1 cellular context compared by ENCODE assay signal in genomic region chr14:35386673-35387125, GRCh38.
TF ChIP-seq lines count a peak whose summit lies in the region.

No MANE protein-coding gene starts in this region.

TF ChIP-seq in K562, 482 proteins besides CTCF, POLR2A, EP300 and RAD21 (continued from another document and continues in another):
- TF ChIP-seq, protein P1, sequence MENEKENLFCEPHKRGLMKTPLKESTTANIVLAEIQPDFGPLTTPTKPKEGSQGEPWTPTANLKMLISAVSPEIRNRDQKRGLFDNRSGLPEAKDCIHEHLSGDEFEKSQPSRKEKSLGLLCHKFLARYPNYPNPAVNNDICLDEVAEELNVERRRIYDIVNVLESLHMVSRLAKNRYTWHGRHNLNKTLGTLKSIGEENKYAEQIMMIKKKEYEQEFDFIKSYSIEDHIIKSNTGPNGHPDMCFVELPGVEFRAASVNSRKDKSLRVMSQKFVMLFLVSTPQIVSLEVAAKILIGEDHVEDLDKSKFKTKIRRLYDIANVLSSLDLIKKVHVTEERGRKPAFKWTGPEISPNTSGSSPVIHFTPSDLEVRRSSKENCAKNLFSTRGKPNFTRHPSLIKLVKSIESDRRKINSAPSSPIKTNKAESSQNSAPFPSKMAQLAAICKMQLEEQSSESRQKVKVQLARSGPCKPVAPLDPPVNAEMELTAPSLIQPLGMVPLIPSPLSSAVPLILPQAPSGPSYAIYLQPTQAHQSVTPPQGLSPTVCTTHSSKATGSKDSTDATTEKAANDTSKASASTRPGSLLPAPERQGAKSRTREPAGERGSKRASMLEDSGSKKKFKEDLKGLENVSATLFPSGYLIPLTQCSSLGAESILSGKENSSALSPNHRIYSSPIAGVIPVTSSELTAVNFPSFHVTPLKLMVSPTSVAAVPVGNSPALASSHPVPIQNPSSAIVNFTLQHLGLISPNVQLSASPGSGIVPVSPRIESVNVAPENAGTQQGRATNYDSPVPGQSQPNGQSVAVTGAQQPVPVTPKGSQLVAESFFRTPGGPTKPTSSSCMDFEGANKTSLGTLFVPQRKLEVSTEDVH (IDR thresholded peaks at IDR 0.05; ENCODE audit: low read depth, partially characterized antibody) = no peak
- TF ChIP-seq FOXK2 (conservative IDR thresholded peaks at IDR 0.05 in 1 of 2, IDR thresholded peaks at IDR 0.05 in 1 of 2; ENCODE audit: low read depth in 2 of 2) (peak; percentile 42 to 75; a peak in 3 of 4 replicates), BACH1 (tag; IDR thresholded peaks at IDR 0.05) (no peak), MYC (IDR thresholded peaks at IDR 0.05; ENCODE audit: low read depth, low read length) (0 out of 2 replicates have a peak, but pooled peaks have one; percentile 20), MYC (CRISPR knock-in tag; IDR thresholded peaks at IDR 0.05; ENCODE audit: borderline replicate concordance, low read depth) (no peak), NR2F6 (CRISPR knock-in tag; IDR thresholded peaks at IDR 0.05) (no peak), ZNF143 (CRISPR knock-in tag; IDR thresholded peaks at IDR 0.05) (no peak), MCM3 (IDR thresholded peaks at IDR 0.05) (no peak), YY1 (IDR thresholded peaks at IDR 0.05; ENCODE audit: borderline replicate concordance in 1 of 3, control insufficient read depth in 1 of 3, extremely low read depth in 1 of 3, insufficient read depth in 3 of 3, insufficient read length in 1 of 3, insufficient replicate concordance in 2 of 3, low read depth in 1 of 3, low read length in 2 of 3) (peak; percentile 70 to 97 (median 84)), IRF2 (CRISPR knock-in tag; IDR thresholded peaks at IDR 0.05) (no peak), ATF6 (CRISPR knock-in tag; IDR thresholded peaks at IDR 0.05) (no peak), TEAD2 (tag; IDR thresholded peaks at IDR 0.05) (no peak), TBP (optimal IDR thresholded peaks at IDR 0.05; ENCODE audit: low read depth, low read length) (peak; percentile 63), NFE2L1 (tag; IDR thresholded peaks at IDR 0.05; ENCODE audit: borderline replicate concordance, low read depth) (no peak), MAFK (IDR thresholded peaks at IDR 0.05; ENCODE audit: low read length) (no peak), AFF4 (CRISPR knock-in tag; IDR thresholded peaks at IDR 0.05) (no peak), FUS (optimal IDR thresholded peaks at IDR 0.05; ENCODE audit: low read depth, low read length) (no peak), CHAMP1 (IDR thresholded peaks at IDR 0.05) (no peak), KLF1 (tag; IDR thresholded peaks at IDR 0.05) (no peak), ZNF384 (IDR thresholded peaks at IDR 0.05; ENCODE audit: low read depth, low read length) (no peak), U2AF2 (optimal IDR thresholded peaks at IDR 0.05; ENCODE audit: low read depth, low read length) (no peak), EP400 (IDR thresholded peaks at IDR 0.05) (0 out of 2 replicates have a peak, but pooled peaks have one; percentile 38), CXXC5 (CRISPR knock-in tag; IDR thresholded peaks at IDR 0.05) (peak; percentile 32; the same call in 1 of the 2 replicates), TEAD4 (IDR thresholded peaks at IDR 0.05; ENCODE audit: low read length) (peak; percentile 64), TEAD4 (CRISPR knock-in tag; IDR thresholded peaks at IDR 0.05; ENCODE audit: borderline replicate concordance) (no peak), MEIS2 (IDR thresholded peaks at IDR 0.05; ENCODE audit: partially characterized antibody) (peak; percentile 37), EZH2 (IDR thresholded peaks at IDR 0.05; ENCODE audit: borderline replicate concordance, low read depth, low read length) (no peak), ZNF140 (CRISPR knock-in tag; IDR thresholded peaks at IDR 0.05) (no peak), POU5F1 (IDR thresholded peaks at IDR 0.05; ENCODE audit: borderline replicate concordance, low read depth, low read length, partially characterized antibody) (no peak), KDM1A (IDR thresholded peaks at IDR 0.05) (peak; percentile 52 to 60; a peak in 3 of 4 replicates), ZNF12 (CRISPR knock-in tag; IDR thresholded peaks at IDR 0.05) (no peak)
- TF ChIP-seq, protein P2, sequence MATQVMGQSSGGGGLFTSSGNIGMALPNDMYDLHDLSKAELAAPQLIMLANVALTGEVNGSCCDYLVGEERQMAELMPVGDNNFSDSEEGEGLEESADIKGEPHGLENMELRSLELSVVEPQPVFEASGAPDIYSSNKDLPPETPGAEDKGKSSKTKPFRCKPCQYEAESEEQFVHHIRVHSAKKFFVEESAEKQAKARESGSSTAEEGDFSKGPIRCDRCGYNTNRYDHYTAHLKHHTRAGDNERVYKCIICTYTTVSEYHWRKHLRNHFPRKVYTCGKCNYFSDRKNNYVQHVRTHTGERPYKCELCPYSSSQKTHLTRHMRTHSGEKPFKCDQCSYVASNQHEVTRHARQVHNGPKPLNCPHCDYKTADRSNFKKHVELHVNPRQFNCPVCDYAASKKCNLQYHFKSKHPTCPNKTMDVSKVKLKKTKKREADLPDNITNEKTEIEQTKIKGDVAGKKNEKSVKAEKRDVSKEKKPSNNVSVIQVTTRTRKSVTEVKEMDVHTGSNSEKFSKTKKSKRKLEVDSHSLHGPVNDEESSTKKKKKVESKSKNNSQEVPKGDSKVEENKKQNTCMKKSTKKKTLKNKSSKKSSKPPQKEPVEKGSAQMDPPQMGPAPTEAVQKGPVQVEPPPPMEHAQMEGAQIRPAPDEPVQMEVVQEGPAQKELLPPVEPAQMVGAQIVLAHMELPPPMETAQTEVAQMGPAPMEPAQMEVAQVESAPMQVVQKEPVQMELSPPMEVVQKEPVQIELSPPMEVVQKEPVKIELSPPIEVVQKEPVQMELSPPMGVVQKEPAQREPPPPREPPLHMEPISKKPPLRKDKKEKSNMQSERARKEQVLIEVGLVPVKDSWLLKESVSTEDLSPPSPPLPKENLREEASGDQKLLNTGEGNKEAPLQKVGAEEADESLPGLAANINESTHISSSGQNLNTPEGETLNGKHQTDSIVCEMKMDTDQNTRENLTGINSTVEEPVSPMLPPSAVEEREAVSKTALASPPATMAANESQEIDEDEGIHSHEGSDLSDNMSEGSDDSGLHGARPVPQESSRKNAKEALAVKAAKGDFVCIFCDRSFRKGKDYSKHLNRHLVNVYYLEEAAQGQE (CRISPR knock-in tag; IDR thresholded peaks at IDR 0.05; ENCODE audit: low read depth) = no peak
- TF ChIP-seq, protein P3, sequence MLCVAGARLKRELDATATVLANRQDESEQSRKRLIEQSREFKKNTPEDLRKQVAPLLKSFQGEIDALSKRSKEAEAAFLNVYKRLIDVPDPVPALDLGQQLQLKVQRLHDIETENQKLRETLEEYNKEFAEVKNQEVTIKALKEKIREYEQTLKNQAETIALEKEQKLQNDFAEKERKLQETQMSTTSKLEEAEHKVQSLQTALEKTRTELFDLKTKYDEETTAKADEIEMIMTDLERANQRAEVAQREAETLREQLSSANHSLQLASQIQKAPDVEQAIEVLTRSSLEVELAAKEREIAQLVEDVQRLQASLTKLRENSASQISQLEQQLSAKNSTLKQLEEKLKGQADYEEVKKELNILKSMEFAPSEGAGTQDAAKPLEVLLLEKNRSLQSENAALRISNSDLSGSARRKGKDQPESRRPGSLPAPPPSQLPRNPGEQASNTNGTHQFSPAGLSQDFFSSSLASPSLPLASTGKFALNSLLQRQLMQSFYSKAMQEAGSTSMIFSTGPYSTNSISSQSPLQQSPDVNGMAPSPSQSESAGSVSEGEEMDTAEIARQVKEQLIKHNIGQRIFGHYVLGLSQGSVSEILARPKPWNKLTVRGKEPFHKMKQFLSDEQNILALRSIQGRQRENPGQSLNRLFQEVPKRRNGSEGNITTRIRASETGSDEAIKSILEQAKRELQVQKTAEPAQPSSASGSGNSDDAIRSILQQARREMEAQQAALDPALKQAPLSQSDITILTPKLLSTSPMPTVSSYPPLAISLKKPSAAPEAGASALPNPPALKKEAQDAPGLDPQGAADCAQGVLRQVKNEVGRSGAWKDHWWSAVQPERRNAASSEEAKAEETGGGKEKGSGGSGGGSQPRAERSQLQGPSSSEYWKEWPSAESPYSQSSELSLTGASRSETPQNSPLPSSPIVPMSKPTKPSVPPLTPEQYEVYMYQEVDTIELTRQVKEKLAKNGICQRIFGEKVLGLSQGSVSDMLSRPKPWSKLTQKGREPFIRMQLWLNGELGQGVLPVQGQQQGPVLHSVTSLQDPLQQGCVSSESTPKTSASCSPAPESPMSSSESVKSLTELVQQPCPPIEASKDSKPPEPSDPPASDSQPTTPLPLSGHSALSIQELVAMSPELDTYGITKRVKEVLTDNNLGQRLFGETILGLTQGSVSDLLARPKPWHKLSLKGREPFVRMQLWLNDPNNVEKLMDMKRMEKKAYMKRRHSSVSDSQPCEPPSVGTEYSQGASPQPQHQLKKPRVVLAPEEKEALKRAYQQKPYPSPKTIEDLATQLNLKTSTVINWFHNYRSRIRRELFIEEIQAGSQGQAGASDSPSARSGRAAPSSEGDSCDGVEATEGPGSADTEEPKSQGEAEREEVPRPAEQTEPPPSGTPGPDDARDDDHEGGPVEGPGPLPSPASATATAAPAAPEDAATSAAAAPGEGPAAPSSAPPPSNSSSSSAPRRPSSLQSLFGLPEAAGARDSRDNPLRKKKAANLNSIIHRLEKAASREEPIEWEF (CRISPR knock-in tag; IDR thresholded peaks at IDR 0.05) = no peak
- TF ChIP-seq, protein P4, sequence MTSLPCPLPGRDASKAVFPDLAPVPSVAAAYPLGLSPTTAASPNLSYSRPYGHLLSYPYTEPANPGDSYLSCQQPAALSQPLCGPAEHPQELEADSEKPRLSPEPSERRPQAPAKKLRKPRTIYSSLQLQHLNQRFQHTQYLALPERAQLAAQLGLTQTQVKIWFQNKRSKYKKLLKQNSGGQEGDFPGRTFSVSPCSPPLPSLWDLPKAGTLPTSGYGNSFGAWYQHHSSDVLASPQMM (CRISPR knock-in tag; IDR thresholded peaks at IDR 0.05) = no peak
- TF ChIP-seq, protein P5, sequence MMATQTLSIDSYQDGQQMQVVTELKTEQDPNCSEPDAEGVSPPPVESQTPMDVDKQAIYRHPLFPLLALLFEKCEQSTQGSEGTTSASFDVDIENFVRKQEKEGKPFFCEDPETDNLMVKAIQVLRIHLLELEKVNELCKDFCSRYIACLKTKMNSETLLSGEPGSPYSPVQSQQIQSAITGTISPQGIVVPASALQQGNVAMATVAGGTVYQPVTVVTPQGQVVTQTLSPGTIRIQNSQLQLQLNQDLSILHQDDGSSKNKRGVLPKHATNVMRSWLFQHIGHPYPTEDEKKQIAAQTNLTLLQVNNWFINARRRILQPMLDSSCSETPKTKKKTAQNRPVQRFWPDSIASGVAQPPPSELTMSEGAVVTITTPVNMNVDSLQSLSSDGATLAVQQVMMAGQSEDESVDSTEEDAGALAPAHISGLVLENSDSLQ (IDR thresholded peaks at IDR 0.05) = peak; percentile 76
